13 cellular contexts compared by ENCODE assay signal in the genomic region with DNA sequence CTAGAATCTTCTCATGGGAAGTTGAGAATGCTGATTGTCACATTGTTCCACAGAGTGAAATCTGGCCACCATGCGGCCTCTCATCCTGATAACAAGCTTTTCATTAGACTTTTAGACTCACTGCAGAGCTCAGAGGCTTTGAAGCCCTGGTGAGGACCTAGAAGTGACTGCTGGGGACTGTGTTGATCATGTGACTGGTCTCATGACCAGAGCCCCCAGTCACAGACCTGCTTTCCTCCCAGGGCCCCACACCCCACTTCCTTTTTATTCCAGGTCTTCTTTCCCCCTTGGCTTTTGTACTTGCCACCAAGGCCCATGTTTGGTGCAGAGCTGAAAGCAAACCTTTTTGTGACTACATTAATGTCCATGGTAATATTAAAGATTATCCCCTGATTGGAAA.
"Had no signal": no experiment of that assay in that cellular context is flagged by ENCODE, and none has a peak within 500 bp of the region (broad histone marks: within the 10 kb centered on the region; RNA-seq: fewer than 3 reads in every experiment).

No MANE protein-coding gene starts in this region.

- ATAC-seq: activated CD8-positive, alpha-beta memory T cell treated with anti-CD3 and anti-CD28 coated beads, Interleukin-2, amount 10 ng/mL, durations not matched to agents 7 days and 5 days; naive thymus-derived CD8-positive, alpha-beta T cell had no signal

- H3K27me3 ChIP-seq: hepatocyte, tibial nerve had no signal

- H3K27ac ChIP-seq: epithelial cell of prostate, hepatocyte, tibial nerve had no signal

- H3K4me2 ChIP-seq: hepatocyte had no signal

- H3K9me3 Mint-ChIP-seq: activated CD4-positive, alpha-beta memory T cell treated with anti-CD3 and anti-CD28 coated beads, Interleukin-2, amount 10 ng/mL, durations not matched to agents 7 days and 5 days; naive thymus-derived CD8-positive, alpha-beta T cell; stimulated activated naive CD8-positive, alpha-beta T cell treated with anti-CD3 and anti-CD28 coated beads, Interleukin-15, Interleukin-2, amounts not matched to agents 100 ng/mL and 50 ng/mL, for 24 hours had no signal

- H3K9me3 ChIP-seq: tibial nerve had no signal

- H2AFZ ChIP-seq: hepatocyte had no signal

- H3K36me3 ChIP-seq: tibial nerve had no signal

- H3K27me3 Mint-ChIP-seq: activated CD4-positive, alpha-beta memory T cell treated with anti-CD3 and anti-CD28 coated beads, Interleukin-2, amount 10 ng/mL, durations not matched to agents 7 days and 5 days; activated CD8-positive, alpha-beta memory T cell treated with anti-CD3 and anti-CD28 coated beads, Interleukin-2, amount 10 ng/mL, durations not matched to agents 7 days and 5 days; activated naive CD8-positive, alpha-beta T cell; naive thymus-derived CD8-positive, alpha-beta T cell; stimulated activated naive CD8-positive, alpha-beta T cell treated with anti-CD3 and anti-CD28 coated beads, Interleukin-15, Interleukin-2, amounts not matched to agents 100 ng/mL and 50 ng/mL, for 24 hours had no signal

- H3K4me3 ChIP-seq: hepatocyte, tibial nerve had no signal

- H3K27ac Mint-ChIP-seq: activated CD4-positive, alpha-beta memory T cell treated with anti-CD3 and anti-CD28 coated beads, Interleukin-2, amount 10 ng/mL, durations not matched to agents 7 days and 5 days; activated CD8-positive, alpha-beta memory T cell treated with anti-CD3 and anti-CD28 coated beads, Interleukin-2, amount 10 ng/mL, durations not matched to agents 7 days and 5 days; activated naive CD8-positive, alpha-beta T cell; naive thymus-derived CD8-positive, alpha-beta T cell; stimulated activated naive CD8-positive, alpha-beta T cell treated with anti-CD3 and anti-CD28 coated beads, Interleukin-15, Interleukin-2, amounts not matched to agents 100 ng/mL and 50 ng/mL, for 24 hours had no signal

- H3K4me3 Mint-ChIP-seq: activated CD4-positive, alpha-beta memory T cell treated with anti-CD3 and anti-CD28 coated beads, Interleukin-2, amount 10 ng/mL, durations not matched to agents 7 days and 5 days; activated CD8-positive, alpha-beta memory T cell treated with anti-CD3 and anti-CD28 coated beads, Interleukin-2, amount 10 ng/mL, durations not matched to agents 7 days and 5 days; activated naive CD8-positive, alpha-beta T cell; naive thymus-derived CD8-positive, alpha-beta T cell; stimulated activated naive CD8-positive, alpha-beta T cell treated with anti-CD3 and anti-CD28 coated beads, Interleukin-15, Interleukin-2, amounts not matched to agents 100 ng/mL and 50 ng/mL, for 24 hours had no signal

- H3K36me3 Mint-ChIP-seq: activated naive CD8-positive, alpha-beta T cell; naive thymus-derived CD8-positive, alpha-beta T cell had no signal

- DNase-seq: activated CD4-positive, alpha-beta memory T cell treated with anti-CD3 and anti-CD28 coated beads, Interleukin-2, amount 10 ng/mL, durations not matched to agents 7 days and 5 days; activated CD4-positive, alpha-beta T cell treated with anti-CD3 and anti-CD28 coated beads for 48 hours; activated CD4-positive, CD25-positive, alpha-beta regulatory T cell; activated CD8-positive, alpha-beta memory T cell treated with anti-CD3 and anti-CD28 coated beads, Interleukin-2, amount 10 ng/mL, durations not matched to agents 7 days and 5 days; amniotic stem cell; foreskin fibroblast; naive thymus-derived CD8-positive, alpha-beta T cell; stimulated activated CD4-positive, alpha-beta T cell treated with anti-CD3 and anti-CD28 coated beads, Interleukin-1b, Interleukin-23, amount 100 ng/mL, for 48 hours had no signal
